In the genomic region with DNA sequence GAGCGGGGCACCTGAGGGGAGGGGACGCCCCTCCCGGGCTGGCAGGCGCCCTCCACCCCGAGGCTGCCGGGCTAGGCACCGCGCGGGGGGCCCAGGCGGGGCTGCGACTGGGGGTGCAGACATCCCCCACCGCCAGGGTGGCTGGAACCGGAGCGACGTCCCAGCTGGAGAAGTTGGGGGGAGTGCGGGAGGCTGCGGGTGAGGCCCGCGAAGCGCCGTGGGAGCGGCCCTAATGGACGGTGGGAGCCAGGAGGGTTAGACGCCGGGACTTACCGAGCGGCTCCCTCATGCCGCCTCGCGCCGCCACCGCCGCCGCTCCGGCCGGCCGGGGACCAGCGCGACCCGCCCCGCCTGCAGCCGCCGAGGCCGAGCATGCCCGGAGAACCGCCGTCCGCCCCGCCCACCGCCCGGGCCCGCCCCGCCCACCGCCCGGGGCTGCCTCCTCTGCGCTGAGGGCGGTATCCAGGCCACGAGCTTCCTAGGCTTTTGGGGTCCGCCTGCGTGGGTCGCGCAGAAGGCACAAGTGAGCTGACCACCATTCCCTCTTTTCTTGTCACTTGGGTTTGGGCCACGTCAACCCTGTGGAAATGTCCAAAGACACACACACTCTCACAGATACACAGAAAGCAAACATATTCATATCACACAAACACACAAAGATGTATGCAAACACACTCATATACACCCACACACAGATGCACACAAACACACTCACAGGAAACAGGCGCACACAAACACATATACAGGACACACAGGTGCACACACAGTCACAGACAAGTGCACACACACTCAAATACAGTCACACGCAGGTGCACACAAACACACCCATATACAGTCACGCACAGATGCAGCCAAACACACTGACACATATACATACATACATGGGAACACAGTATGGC, we compare ENCODE assay signal across 8 cellular contexts. TPM values are rescaled to one million over a fixed set of nuclear protein-coding genes. Genes with fewer than 3 reads are reported as not detected.
A peak's percentile ranks its signal among the peaks of the same experiment; 100 is the strongest.
DNase-seq lines count a peak whose midpoint lies in the region; ATAC-seq, FAIRE-seq and TF ChIP-seq lines count a peak whose summit lies in the region.

A gene with protein sequence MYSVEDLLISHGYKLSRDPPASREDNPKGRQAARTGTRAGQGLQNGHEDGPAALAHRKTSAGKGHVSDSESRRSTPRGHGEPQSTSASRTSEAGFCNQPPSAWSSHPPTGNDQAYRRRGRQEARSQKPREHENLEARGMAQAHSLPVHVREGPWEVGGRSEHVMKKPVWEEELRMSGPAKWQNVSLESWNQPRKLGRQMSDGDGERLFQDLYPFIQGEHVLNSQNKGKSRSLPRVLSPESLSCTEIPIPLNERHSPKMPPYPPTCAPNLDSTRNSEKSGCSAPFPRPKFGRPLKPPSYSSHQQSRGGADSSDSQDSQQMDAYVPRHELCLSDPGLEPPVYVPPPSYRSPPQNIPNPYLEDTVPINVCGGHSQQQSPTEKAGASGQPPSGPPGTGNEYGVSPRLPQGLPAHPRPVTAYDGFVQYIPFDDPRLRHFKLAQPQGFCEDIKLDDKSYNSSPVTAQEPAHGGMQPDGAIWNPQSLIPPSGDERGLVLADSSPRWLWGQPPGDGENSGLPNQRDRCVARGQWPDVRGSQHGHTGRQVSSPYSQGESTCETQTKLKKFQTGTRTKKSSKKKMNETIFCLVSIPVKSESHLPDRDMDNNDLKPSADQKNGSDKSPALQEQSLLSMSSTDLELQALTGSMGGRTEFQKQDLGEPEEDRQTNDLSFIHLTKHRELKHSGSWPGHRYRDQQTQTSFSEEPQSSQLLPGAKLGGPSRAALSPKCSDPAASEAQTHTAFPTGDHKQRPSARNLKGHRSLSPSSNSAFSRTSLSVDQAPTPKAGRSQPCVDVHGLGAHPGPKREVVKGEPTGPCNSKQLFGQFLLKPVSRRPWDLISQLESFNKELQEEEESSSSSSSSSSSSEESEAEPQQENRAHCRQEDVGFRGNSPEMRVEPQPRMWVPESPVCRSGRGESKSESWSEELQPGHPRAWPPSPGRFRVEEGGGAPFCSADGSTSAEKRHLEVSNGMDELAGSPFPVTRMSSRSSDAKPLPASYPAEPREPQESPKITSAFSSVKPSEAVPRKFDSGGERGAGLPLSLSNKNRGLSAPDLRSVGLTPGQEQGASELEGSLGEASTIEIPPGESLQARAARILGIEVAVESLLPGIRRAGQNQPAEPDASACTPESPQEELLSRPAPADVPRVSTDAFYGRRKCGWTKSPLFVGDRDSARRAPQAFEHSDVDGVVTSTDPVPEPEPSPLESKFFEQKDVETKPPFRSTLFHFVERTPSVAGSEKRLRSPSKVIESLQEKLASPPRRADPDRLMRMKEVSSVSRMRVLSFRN (N-terminal part only) (minus strand): TSS at position 378 of the 899 bp plus-strand sequence. CDS start 11,774 bp downstream, outside the sequence.

- CTCF ChIA-PET in WTC11 (lab: Charles Lee) = interaction anchor here (0.6 to 1.5 kb wide), 2 partner anchors 10 to 33 kb away, joined by 3 read pairs; no protein-coding TSS in a partner anchor

- no peaks in the 10 kb centered on the region for H3K9me3 ChIP-seq in small intestine (ENCODE audit: control insufficient read depth, low read depth)

- peaks cover 0 to 7% of the 10 kb centered on the region in 2 donors for H3K27me3 ChIP-seq in small intestine (ENCODE audit: control insufficient read depth in 2 of 2, insufficient read depth in 2 of 2, low read length in 2 of 2)

- no peaks in the 10 kb centered on the region for H3K36me3 ChIP-seq in small intestine (ENCODE audit: control insufficient read depth in 2 of 2, insufficient read depth in 2 of 2, low read length in 2 of 2)

- FAIRE-seq in small intestine (lab: Jason Lieb, UNC) = no peak

- H3K4me1 Mint-ChIP-seq in WTC11 = peaks cover 39% of the 10 kb centered on the region

- H3K27me3 Mint-ChIP-seq in WTC11 (ENCODE audit: low read depth) = peaks cover 41% of the 10 kb centered on the region

- WGBS in small intestine, 3 donors = 4 to 6% (median 5%) methylated on average over 34 to 66 of the region's 66 CpGs

- H3K27ac ChIP-seq in caudate nucleus (ENCODE audit: low read depth, low read length) = peak within 1 kb of the TSS; percentile 78
- H3K27ac ChIP-seq in small intestine (ENCODE audit: low read depth in 1 of 2, low read length in 1 of 2) = peak within 1 kb of the TSS in 1 of 2 donors; percentile 54

- peak within 1 kb of the TSS; percentile 73 for H3K4me3 Mint-ChIP-seq in WTC11

- POLR2A ChIA-PET in WTC11 (lab: Charles Lee) = interaction anchor here (0.6 kb wide), 1 partner anchor 1371 kb away, joined by 3 read pairs; no protein-coding TSS in a partner anchor

- no peaks in the 10 kb centered on the region for H3K4me1 ChIP-seq in small intestine (ENCODE audit: control insufficient read depth in 2 of 2, insufficient read depth in 1 of 2, low read depth in 1 of 2, low read length in 1 of 2)

- H3K36me3 Mint-ChIP-seq in WTC11 = no peaks in the 10 kb centered on the region

- ATAC-seq in GM18511 (IDR thresholded peaks at IDR 0.05; ENCODE audit: unreplicated experiment) (peak; percentile 86), WTC11 (peak; percentile 80), GM21717 (IDR thresholded peaks at IDR 0.05; ENCODE audit: unreplicated experiment) (no peak)

- H3K9me3 Mint-ChIP-seq in WTC11 = no peaks in the 10 kb centered on the region

- no peak for TF ChIP-seq CTCF in WTC11 (IDR thresholded peaks at IDR 0.05)

- DNase-seq in HT-29 (ENCODE audit: low spot score) (peak; percentile 46), WTC11 (ENCODE audit: low spot score) (peak; percentile 83), caudate nucleus (lab: John Stamatoyannopoulos, UW) (peak in 23 of 61 donors; percentile 8 to 69 (median 28)), iris pigment epithelial cell (ENCODE audit: low read depth) (peak; percentile 43), small intestine (peak; percentile 20), GF-D8 (lab: John Stamatoyannopoulos, UW) (no peak)

- peak within 1 kb of the TSS; percentile 33 to 60 for H3K4me3 ChIP-seq in small intestine (ENCODE audit: low read depth in 1 of 2, low read length in 2 of 2)

- H3K27ac Mint-ChIP-seq in WTC11 = no peak within 1 kb of the TSS

TF ChIP-seq in WTC11, 78 proteins besides CTCF, POLR2A, EP300 and RAD21 (continues in another document):
- TF ChIP-seq SP1 (CRISPR knock-in tag; conservative IDR thresholded peaks at IDR 0.05) (peak; percentile 46; the same call in 1 of the 2 replicates), TCF7 (CRISPR knock-in tag; IDR thresholded peaks at IDR 0.05; ENCODE audit: low read depth) (no peak), ZBTB21 (CRISPR knock-in tag; IDR thresholded peaks at IDR 0.05; ENCODE audit: borderline replicate concordance) (no peak), ETV6 (CRISPR knock-in tag; IDR thresholded peaks at IDR 0.05) (no peak), NR3C1 (CRISPR knock-in tag; conservative IDR thresholded peaks at IDR 0.05; ENCODE audit: low read depth) (no peak), TP53 (CRISPR knock-in tag; IDR thresholded peaks at IDR 0.05) (no peak), HMGXB4 (CRISPR knock-in tag; IDR thresholded peaks at IDR 0.05) (0 out of 2 replicates have a peak, but pooled peaks have one; percentile 29), PREB (CRISPR knock-in tag; IDR thresholded peaks at IDR 0.05; ENCODE audit: borderline replicate concordance) (no peak), IRF2 (CRISPR knock-in tag; IDR thresholded peaks at IDR 0.05; ENCODE audit: borderline replicate concordance, low read depth) (no peak)

RNA-seq across cellular contexts. Expression of the gene that starts here (rescaled TPM):
- 3.9 and 5.7 TPM in 2 replicates for total RNA-seq in HT-29 (2014; rRNA removed; shearing (Covaris generic))
- 1.7 to 2.2 TPM (median 1.8 TPM) in 3 replicates for total RNA-seq in WTC11 (2021)
- polyA plus RNA-seq in small intestine = 1 to 10 TPM in 1 of 3 donors, under 1 TPM in 2; 0.22 to 5.0 (median 0.54) TPM
